ENCODE assay signal across 2 cellular contexts in the genomic region with DNA sequence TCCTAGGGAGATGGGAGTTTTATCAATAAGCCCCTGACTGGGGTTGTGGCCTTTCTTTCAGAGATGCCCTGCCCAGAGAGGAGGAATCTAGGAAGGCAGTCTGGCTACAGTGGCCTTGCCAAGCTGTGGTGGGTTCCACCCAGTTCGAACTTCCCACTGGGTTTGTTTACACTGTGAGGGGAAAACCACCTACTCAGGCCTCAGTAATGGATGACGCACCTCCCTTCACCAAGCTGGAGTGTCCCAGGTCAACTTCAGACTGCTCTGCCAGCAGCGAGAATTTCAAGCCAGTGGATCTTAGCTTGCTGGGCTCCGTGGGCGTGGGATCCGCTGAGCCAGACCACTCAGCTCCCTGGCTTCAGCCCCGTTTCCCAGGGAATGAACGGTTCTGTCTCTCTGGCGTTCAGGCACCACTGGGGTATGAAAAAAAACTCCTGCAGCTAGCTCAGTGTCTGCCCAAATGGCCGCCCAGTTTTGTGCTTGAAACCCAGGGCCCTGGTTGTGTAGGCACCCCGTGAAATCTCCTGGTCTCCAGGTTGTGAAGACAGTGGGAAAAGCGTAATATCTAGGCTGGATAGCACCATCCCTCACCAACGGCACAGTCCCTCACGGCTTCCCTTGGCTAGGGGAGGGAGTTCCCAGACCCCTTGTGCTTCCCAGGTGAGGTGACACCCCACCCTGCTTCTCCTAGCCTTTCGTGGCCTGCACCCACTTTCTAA.
TF ChIP-seq lines count a peak whose summit lies in the region.

No MANE protein-coding gene starts in this region.

TF ChIP-seq in A549, 52 proteins besides CTCF, POLR2A, EP300 and RAD21:
- TF ChIP-seq JUNB (IDR thresholded peaks at IDR 0.05) (peak; percentile 29; the same call in 1 of the 2 replicates), FOSL2 (IDR thresholded peaks at IDR 0.05) (0 out of 2 replicates have a peak, but pooled peaks have one; percentile 42), FOSL2 (CRISPR knock-in tag; IDR thresholded peaks at IDR 0.05) (peak; percentile 77), FOXS1 (CRISPR knock-in tag; IDR thresholded peaks at IDR 0.05) (peak; percentile 33; the same call in 1 of the 2 replicates), MYC (IDR thresholded peaks at IDR 0.05; ENCODE audit: borderline replicate concordance, low read length) (0 out of 2 replicates have a peak, but pooled peaks have one; percentile 7), GATA3 (IDR thresholded peaks at IDR 0.05; ENCODE audit: borderline replicate concordance) (peak; percentile 44; the same call in 1 of the 2 replicates), JUN (IDR thresholded peaks at IDR 0.05) (peak in 1 of 2 experiments; percentile 29; a peak in 1 of 5 replicates), MAX (IDR thresholded peaks at IDR 0.05) (peak; percentile 69)

TF ChIP-seq in Ishikawa, 13 proteins besides CTCF, POLR2A, EP300 and RAD21:
- peak; percentile 74 for TF ChIP-seq EGR1 (IDR thresholded peaks at IDR 0.05)
